1 cellular context compared by ENCODE assay signal in the genomic region with DNA sequence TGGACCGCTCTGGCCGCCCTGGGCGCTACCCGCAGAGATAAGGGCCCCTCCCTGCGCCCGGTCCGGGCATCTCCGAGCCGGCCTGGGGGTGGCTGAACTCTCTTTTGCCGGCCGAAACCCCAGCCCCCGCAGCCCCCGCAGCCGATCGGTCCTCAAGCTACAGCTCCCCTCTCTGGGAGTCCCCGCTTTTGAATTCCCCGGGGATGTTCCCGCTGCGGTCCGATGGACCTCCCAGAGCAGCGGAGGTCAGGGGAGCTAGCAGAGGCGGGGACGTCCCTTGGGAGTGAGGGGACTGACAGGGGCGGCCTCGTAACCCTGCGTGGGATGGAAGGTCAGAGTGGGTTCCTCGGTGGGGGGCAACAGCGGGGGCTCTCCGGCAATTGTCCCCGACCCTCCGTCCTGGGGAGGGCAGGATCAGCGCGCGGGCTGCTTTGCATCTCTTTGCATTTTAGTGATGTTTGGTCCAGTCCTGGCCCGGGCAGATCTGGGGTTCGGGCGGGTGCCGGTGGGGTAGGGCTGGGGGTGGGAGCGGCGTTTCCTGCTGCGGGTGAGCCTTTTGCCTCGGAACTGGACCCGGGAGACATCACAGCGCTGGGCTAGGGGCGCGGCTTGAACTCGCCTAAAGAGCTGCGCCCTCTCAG.
TF ChIP-seq lines count a peak whose summit lies in the region.

CRIP1 (plus strand) TSS at position 554 of the 641 bp plus-strand sequence. CDS start 374 bp downstream, outside the sequence.

TF ChIP-seq in GM12878, 131 proteins besides CTCF, POLR2A, EP300 and RAD21 (continued from another document):
- TF ChIP-seq, protein P1, sequence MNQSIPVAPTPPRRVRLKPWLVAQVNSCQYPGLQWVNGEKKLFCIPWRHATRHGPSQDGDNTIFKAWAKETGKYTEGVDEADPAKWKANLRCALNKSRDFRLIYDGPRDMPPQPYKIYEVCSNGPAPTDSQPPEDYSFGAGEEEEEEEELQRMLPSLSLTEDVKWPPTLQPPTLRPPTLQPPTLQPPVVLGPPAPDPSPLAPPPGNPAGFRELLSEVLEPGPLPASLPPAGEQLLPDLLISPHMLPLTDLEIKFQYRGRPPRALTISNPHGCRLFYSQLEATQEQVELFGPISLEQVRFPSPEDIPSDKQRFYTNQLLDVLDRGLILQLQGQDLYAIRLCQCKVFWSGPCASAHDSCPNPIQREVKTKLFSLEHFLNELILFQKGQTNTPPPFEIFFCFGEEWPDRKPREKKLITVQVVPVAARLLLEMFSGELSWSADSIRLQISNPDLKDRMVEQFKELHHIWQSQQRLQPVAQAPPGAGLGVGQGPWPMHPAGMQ (IDR thresholded peaks at IDR 0.05; ENCODE audit: borderline replicate concordance) = 0 out of 2 replicates have a peak, but pooled peaks have one; percentile 22
- TF ChIP-seq HSF1 (IDR thresholded peaks at IDR 0.05; ENCODE audit: low read depth, low read length) (no peak), MTA2 (IDR thresholded peaks at IDR 0.05; ENCODE audit: low read depth) (0 out of 2 replicates have a peak, but pooled peaks have one; percentile 14), MEF2B (IDR thresholded peaks at IDR 0.05; ENCODE audit: partially characterized antibody, poor library complexity, severe bottlenecking) (peak; percentile 90), IRF3 (IDR thresholded peaks at IDR 0.05) (no peak), SMAD1 (IDR thresholded peaks at IDR 0.05; ENCODE audit: low read depth, partially characterized antibody) (no peak), TARDBP (IDR thresholded peaks at IDR 0.05; ENCODE audit: borderline replicate concordance) (no peak), IKZF2 (IDR thresholded peaks at IDR 0.05) (peak in 1 of 2 experiments; percentile 30; a peak in 2 of 4 replicates)
- TF ChIP-seq, protein P2, sequence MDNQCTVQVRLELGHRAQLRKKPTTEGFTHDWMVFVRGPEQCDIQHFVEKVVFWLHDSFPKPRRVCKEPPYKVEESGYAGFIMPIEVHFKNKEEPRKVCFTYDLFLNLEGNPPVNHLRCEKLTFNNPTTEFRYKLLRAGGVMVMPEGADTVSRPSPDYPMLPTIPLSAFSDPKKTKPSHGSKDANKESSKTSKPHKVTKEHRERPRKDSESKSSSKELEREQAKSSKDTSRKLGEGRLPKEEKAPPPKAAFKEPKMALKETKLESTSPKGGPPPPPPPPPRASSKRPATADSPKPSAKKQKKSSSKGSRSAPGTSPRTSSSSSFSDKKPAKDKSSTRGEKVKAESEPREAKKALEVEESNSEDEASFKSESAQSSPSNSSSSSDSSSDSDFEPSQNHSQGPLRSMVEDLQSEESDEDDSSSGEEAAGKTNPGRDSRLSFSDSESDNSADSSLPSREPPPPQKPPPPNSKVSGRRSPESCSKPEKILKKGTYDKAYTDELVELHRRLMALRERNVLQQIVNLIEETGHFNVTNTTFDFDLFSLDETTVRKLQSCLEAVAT (IDR thresholded peaks at IDR 0.05) = peak; percentile 53; the same call in 1 of the 2 replicates
